In genomic region chr1:147815503-147815902, GRCh38 we compare ENCODE assay signal across 21 cellular contexts. TPM values are rescaled to one million over a fixed set of nuclear protein-coding genes. Genes with fewer than 3 reads are reported as not detected.
DNase-seq lines count a peak whose midpoint lies in the region; ATAC-seq, FAIRE-seq and TF ChIP-seq lines count a peak whose summit lies in the region.
"Had no signal": no experiment of that assay in that cellular context is flagged by ENCODE, and none has a peak within 500 bp of the region (broad histone marks: within the 10 kb centered on the region; RNA-seq: fewer than 3 reads in every experiment).

No MANE protein-coding gene starts in this region.

- peaks cover 4% of the 10 kb centered on the region for H3K9me3 Mint-ChIP-seq in neural crest cell
- H3K9me3 Mint-ChIP-seq: CD4-positive, CD25-positive, alpha-beta regulatory T cell; neural progenitor cell had no signal

- CTCF ChIA-PET in K562 (lab: Yijun Ruan, JAX; ENCODE audit: low intra/inter-chr PET ratio): no interaction called here

- no peak for TF ChIP-seq POLR2A in K562 (conservative IDR thresholded peaks at IDR 0.05)

- FAIRE-seq in K562 (lab: Jason Lieb, UNC): no peak

- H3F3A ChIP-seq in Loucy (ENCODE audit: low read depth): no peaks in the 10 kb centered on the region

- H3K36me3 ChIP-seq in Loucy (ENCODE audit: insufficient read depth, low read length) (no peaks in the 10 kb centered on the region), K562 (ENCODE audit: control insufficient read depth, insufficient read depth, low read length) (no peaks in the 10 kb centered on the region)
- H3K36me3 ChIP-seq: cardiac muscle cell, neural progenitor cell, prostate gland, stomach, upper lobe of right lung had no signal

- no peak overlapping the region for H3K4me3 Mint-ChIP-seq in neural crest cell
- H3K4me3 Mint-ChIP-seq: CD4-positive, CD25-positive, alpha-beta regulatory T cell; neural progenitor cell had no signal

- no peaks in the 10 kb centered on the region for H3K9me3 ChIP-seq in Loucy (ENCODE audit: insufficient read depth, low read depth, low read length)
- no peaks in the 10 kb centered on the region for H3K9me3 ChIP-seq in K562 (replicated peaks; ENCODE audit: control insufficient read depth, insufficient read depth, low read depth, low read length)
- H3K9me3 ChIP-seq: prostate gland, stomach, upper lobe of right lung had no signal

- TF ChIP-seq CTCF in Loucy (conservative IDR thresholded peaks at IDR 0.05; ENCODE audit: low read length) (0 out of 2 replicates have a peak, but pooled peaks have one; percentile 31), K562 (IDR thresholded peaks at IDR 0.05 in 2 of 3, conservative IDR thresholded peaks at IDR 0.05 in 1 of 3; ENCODE audit: insufficient read depth in 2 of 3, low read depth in 1 of 3, low read length in 3 of 3) (peak; percentile 25 to 56 (median 36); a peak in 4 of 6 replicates), neural crest cell (conservative IDR thresholded peaks at IDR 0.05) (no peak)

- TF ChIP-seq RAD21 in K562 (CRISPR knock-in tag; conservative IDR thresholded peaks at IDR 0.05 in 1 of 2, IDR thresholded peaks at IDR 0.05 in 1 of 2): 0 out of 4 replicates have a peak, but pooled peaks of 1 of the 2 experiments have one; percentile 15

- TF ChIP-seq EP300 in K562 (IDR thresholded peaks at IDR 0.05; ENCODE audit: low read length): no peak

- intact Hi-C loops in K562 (cut with micrococcal nuclease): loop anchor here (5.0 kb wide), 1 partner anchor 37 kb away; no protein-coding TSS in a partner anchor

- H3K9ac ChIP-seq in Loucy (ENCODE audit: low read depth, low read length, poor library complexity, severe bottlenecking) (no peak overlapping the region), K562 (ENCODE audit: insufficient read depth in 1 of 2, low read depth in 2 of 2, low read length in 2 of 2) (no peak overlapping the region)
- H3K9ac ChIP-seq: neural progenitor cell had no signal

- peak; percentile 28 for DNase-seq in NCI-H82 (lab: John Stamatoyannopoulos, UW)
- DNase-seq in NCI-H82 treated with DMSO at 0.1 percent for 48 hours (lab: John Stamatoyannopoulos, UW; ENCODE audit: unreplicated experiment): no peak
- DNase-seq in K562 (ENCODE audit: extremely low read depth in 1 of 4, low spot score in 3 of 4): peak in 2 of 4 experiments; percentile 13 to 25
- no peak for DNase-seq in neural crest cell (ENCODE audit: low read depth, low spot score)
- DNase-seq in Kasumi-1 (lab: John Stamatoyannopoulos, UW): no peak
- no peak for DNase-seq in activated naive CD4-positive, alpha-beta T cell (lab: John Stamatoyannopoulos, UW)
- DNase-seq: activated CD4-positive, alpha-beta T cell treated with anti-CD3 and anti-CD28 coated beads for 48 hours; activated CD8-positive, alpha-beta memory T cell treated with anti-CD3 and anti-CD28 coated beads, Interleukin-2, amount 50 U/mL, for 4 hours; activated effector memory CD4-positive, alpha-beta T cell treated with anti-CD3 and anti-CD28 coated beads, Interleukin-2, amount 50 U/mL, for 16 hours; head of caudate nucleus; left ventricle myocardium superior; NCI-H1105 treated with DMSO at 0.1 percent for 48 hours; stimulated activated CD4-positive, alpha-beta T cell treated with anti-CD3 and anti-CD28 coated beads, Interleukin-4, amount 100 ng/mL, for 1 hour; stomach; upper lobe of right lung had no signal

- H3K4me1 Mint-ChIP-seq in neural crest cell: peaks cover 12% of the 10 kb centered on the region
- H3K4me1 Mint-ChIP-seq: neural progenitor cell had no signal

- H3K27me3 Mint-ChIP-seq in neural crest cell (ENCODE audit: low read depth): no peaks in the 10 kb centered on the region

- no peaks in the 10 kb centered on the region for H3K9me2 ChIP-seq in Loucy (replicated peaks; ENCODE audit: low read depth, low read length)

- no peak overlapping the region for H2AFZ ChIP-seq in Loucy (ENCODE audit: low read length)
- 0 out of 2 replicates have a peak overlapping the region, but pooled peaks have one; percentile 29 for H2AFZ ChIP-seq in K562 (ENCODE audit: low read depth, low read length)
- H2AFZ ChIP-seq: neural progenitor cell had no signal

- in situ Hi-C loops in K562 (cut with MboI): no loop called here

- H3K27me3 ChIP-seq in Loucy (ENCODE audit: insufficient read depth, low read length, poor library complexity, severe bottlenecking) (no peaks in the 10 kb centered on the region), K562 (ENCODE audit: control insufficient read depth in 2 of 2, insufficient read depth in 2 of 2, low read length in 2 of 2) (peaks cover 0 to 14% of the 10 kb centered on the region in 2 experiments; a peak in 2 of 5 replicates)
- H3K27me3 ChIP-seq: neural progenitor cell, upper lobe of right lung had no signal

- no peak overlapping the region for H3K4me3 ChIP-seq in Loucy (ENCODE audit: low read length, poor library complexity, severe bottlenecking)
- H3K4me3 ChIP-seq in K562: no peak overlapping the region
- H3K4me3 ChIP-seq: cardiac muscle cell, neural progenitor cell, prostate gland, stomach, upper lobe of right lung had no signal

- no peaks in the 10 kb centered on the region for H3K79me2 ChIP-seq in Loucy (ENCODE audit: insufficient read depth, low read length)
- no peaks in the 10 kb centered on the region for H3K79me2 ChIP-seq in K562 (ENCODE audit: control insufficient read depth, insufficient read depth, low read length)

- ATAC-seq in K562: peak; percentile 63; the same call in 2 of the 3 replicates
- no peak for ATAC-seq in HG03108 (IDR thresholded peaks at IDR 0.05; ENCODE audit: unreplicated experiment)
- ATAC-seq: left ventricle myocardium superior, upper lobe of right lung had no signal

- H3K36me3 Mint-ChIP-seq in neural crest cell (ENCODE audit: low read depth): no peaks in the 10 kb centered on the region
- H3K36me3 Mint-ChIP-seq: CD4-positive, CD25-positive, alpha-beta regulatory T cell; neural progenitor cell had no signal

- BruUV-seq in K562 (replicated peaks; lab: Mats Ljungman, UMichigan): no TSS peak

- peak overlapping the region; percentile 94 for H3K27ac Mint-ChIP-seq in neural crest cell (ENCODE audit: unreplicated experiment)
- H3K27ac Mint-ChIP-seq: CD4-positive, CD25-positive, alpha-beta regulatory T cell; neural progenitor cell had no signal

- POLR2A ChIA-PET in K562 (lab: Yijun Ruan, JAX): no interaction called here

- H3K4me1 ChIP-seq in Loucy (ENCODE audit: insufficient read depth, low read length, poor library complexity, severe bottlenecking) (peaks cover 26% of the 10 kb centered on the region), K562 (replicated peaks in 1 of 2; ENCODE audit: control insufficient read depth in 2 of 2, insufficient read depth in 2 of 2, low read length in 2 of 2) (no peaks in the 10 kb centered on the region)
- H3K4me1 ChIP-seq: neural progenitor cell, prostate gland, stomach had no signal

- WGBS in K562 (ENCODE audit: insufficient coverage, low coverage, missing lambda C conversion rate): 0% methylated on average over 2 of the region's 2 CpGs

- H4K20me1 ChIP-seq in Loucy (ENCODE audit: insufficient read depth, low read length, poor library complexity, severe bottlenecking): no peaks in the 10 kb centered on the region
- no peaks in the 10 kb centered on the region; the same call in 1 of the 2 replicates for H4K20me1 ChIP-seq in K562 (replicated peaks; ENCODE audit: control insufficient read depth, insufficient read depth, low read length)

- H3K27ac ChIP-seq in K562 (ENCODE audit: extremely low read depth, low read depth, low read length): no peak overlapping the region
- H3K27ac ChIP-seq: cardiac muscle cell, neural progenitor cell, prostate gland, stomach, upper lobe of right lung had no signal

- H3K9me1 ChIP-seq in K562 (ENCODE audit: control insufficient read depth, insufficient read depth, low read length): no peaks in the 10 kb centered on the region

- H3K4me2 ChIP-seq in Loucy (ENCODE audit: low read depth, low read length, poor library complexity, severe bottlenecking): no peak overlapping the region
- no peak overlapping the region for H3K4me2 ChIP-seq in K562 (ENCODE audit: insufficient read depth, low read length)
- H3K4me2 ChIP-seq: neural progenitor cell had no signal

TF ChIP-seq in K562, 482 proteins besides CTCF, POLR2A, EP300 and RAD21 (continues in another document):
- TF ChIP-seq MEIS2 (IDR thresholded peaks at IDR 0.05; ENCODE audit: partially characterized antibody): peak; percentile 25
- peak in 1 of 3 experiments; percentile 74 for TF ChIP-seq YY1 (IDR thresholded peaks at IDR 0.05; ENCODE audit: borderline replicate concordance in 1 of 3, control insufficient read depth in 1 of 3, extremely low read depth in 1 of 3, insufficient read depth in 3 of 3, insufficient read length in 1 of 3, insufficient replicate concordance in 2 of 3, low read depth in 1 of 3, low read length in 2 of 3)

RNA-seq across cellular contexts. Expression of gene GJA5, which starts 55.1 kb away (rescaled TPM):
- not detected in 2 replicates for total RNA-seq in K562 (2011; cell fraction: chromatin; rRNA removed; ENCODE audit: low replicate concordance)
- not detected in 2 replicates for total RNA-seq in K562 (2011; cell fraction: nucleolus; rRNA removed)
- not detected in 2 replicates for total RNA-seq in K562 (2011; cell fraction: nucleoplasm; rRNA removed)
- total RNA-seq in K562 (2014; rRNA removed) (not detected in 2 replicates), K562 (2014; rRNA removed; fragmentation: Illumina TruSeq; extraction: Trizol) (not detected in 2 replicates), K562 (2015; rRNA removed; fragmentation: Illumina TruSeq; extraction: Trizol) (not detected in 2 replicates), K562 (2021) (0.07 TPM in 1 of 2 replicates, not detected in the other), neural crest cell (1.1 and 1.2 TPM in 2 replicates)
- polyA plus RNA-seq in K562 (2011; rRNA removed) (0.07 TPM in 1 of 2 replicates, not detected in the other), K562 (2014; fragmentation: Illumina TruSeq; extraction: Trizol) (not detected in 2 replicates), K562 (2014; fragmentation: Nextera tagmentation; extraction: Ambion mirVana) (not detected), K562 (2014; rRNA removed) (not detected in 2 replicates)
- polyA plus RNA-seq in K562 (2011; cell fraction: cytosol; rRNA removed): 0.01 and 0.04 TPM in 2 replicates
- 0.07 TPM in 1 of 2 replicates, not detected in the other for polyA plus RNA-seq in K562 (2011; cell fraction: nucleus; rRNA removed)
- 0.09 TPM in 1 of 2 replicates, not detected in the other for polyA plus RNA-seq in K562 (2012)
- polyA minus RNA-seq in K562 (2011; rRNA and poly(A)+ RNA removed): not detected in 2 replicates
- not detected in 2 replicates for polyA minus RNA-seq in K562 (2011; cell fraction: cytosol; rRNA and poly(A)+ RNA removed)
- polyA minus RNA-seq in K562 (2011; cell fraction: nucleus; rRNA and poly(A)+ RNA removed): not detected in 2 replicates
- total RNA-seq: CD4-positive, CD25-positive, alpha-beta regulatory T cell had no signal
- polyA plus RNA-seq: CD4-positive, CD25-positive, alpha-beta regulatory T cell had no signal
